Comparison of ENCODE assay signal across 1 cellular context in the genomic region with DNA sequence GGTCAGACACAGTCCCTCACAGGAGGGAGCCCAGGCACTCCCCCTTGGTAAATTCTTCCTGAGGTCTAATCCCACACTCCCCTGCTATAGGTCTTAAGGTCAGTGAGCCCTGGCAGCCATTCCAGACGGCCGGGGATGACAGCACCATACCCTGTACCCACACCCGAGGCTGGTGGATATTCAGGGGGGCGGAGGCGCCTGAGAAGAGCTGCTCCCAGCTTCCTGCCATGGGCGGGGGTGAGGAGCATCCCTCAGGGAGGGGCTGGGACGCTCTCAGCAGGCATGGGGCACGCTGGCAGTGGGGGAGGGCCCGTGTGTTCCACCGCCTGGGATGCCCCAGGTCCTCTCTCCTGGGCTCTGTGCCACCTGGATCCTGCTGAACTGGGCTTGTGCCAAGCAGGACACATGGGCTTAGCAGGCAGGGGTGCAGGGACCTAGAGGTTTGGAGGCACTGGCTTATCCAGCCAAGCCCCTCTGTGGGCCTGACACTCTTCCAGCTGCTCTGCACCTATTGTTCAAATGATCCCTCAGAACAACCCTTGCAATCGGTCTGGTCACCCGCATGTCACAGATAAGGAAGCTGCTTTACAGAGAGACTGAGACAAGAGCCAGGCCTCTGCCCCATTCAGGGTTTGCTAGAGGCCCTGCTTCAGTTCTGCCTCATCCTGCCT.
TF ChIP-seq lines count a peak whose summit lies in the region.

No MANE protein-coding gene starts in this region.

TF ChIP-seq in SK-N-SH, 30 proteins besides CTCF, POLR2A, EP300 and RAD21 (continued from another document):
- TF ChIP-seq, protein P1, sequence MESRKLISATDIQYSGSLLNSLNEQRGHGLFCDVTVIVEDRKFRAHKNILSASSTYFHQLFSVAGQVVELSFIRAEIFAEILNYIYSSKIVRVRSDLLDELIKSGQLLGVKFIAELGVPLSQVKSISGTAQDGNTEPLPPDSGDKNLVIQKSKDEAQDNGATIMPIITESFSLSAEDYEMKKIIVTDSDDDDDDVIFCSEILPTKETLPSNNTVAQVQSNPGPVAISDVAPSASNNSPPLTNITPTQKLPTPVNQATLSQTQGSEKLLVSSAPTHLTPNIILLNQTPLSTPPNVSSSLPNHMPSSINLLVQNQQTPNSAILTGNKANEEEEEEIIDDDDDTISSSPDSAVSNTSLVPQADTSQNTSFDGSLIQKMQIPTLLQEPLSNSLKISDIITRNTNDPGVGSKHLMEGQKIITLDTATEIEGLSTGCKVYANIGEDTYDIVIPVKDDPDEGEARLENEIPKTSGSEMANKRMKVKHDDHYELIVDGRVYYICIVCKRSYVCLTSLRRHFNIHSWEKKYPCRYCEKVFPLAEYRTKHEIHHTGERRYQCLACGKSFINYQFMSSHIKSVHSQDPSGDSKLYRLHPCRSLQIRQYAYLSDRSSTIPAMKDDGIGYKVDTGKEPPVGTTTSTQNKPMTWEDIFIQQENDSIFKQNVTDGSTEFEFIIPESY (IDR thresholded peaks at IDR 0.05; ENCODE audit: borderline replicate concordance, low read depth) = no peak
